In genomic region chr22:46762238-46763050, GRCh38 we compare ENCODE assay signal across 1 cellular context.
A peak's percentile ranks its signal among the peaks of the same experiment; 100 is the strongest.
TF ChIP-seq lines count a peak whose summit lies in the region.

Gene TBC1D22A, plus strand, starts transcription at chr22:46762650. Its CDS starts 137 bp downstream, at chr22:46762787.

TF ChIP-seq in HCT116, 20 proteins besides CTCF, POLR2A, EP300 and RAD21 (continued from another document):
- TF ChIP-seq POLR2AphosphoS5 (IDR thresholded peaks at IDR 0.05; ENCODE audit: low read depth, low read length) (peak; percentile 99), SP1 (IDR thresholded peaks at IDR 0.05; ENCODE audit: low read depth) (peak; percentile 72; the same call in 1 of the 2 replicates), ZFX (IDR thresholded peaks at IDR 0.05) (peak; percentile 80; the same call in 1 of the 2 replicates), SIN3A (IDR thresholded peaks at IDR 0.05; ENCODE audit: low read depth) (peak; percentile 91), MAX (IDR thresholded peaks at IDR 0.05) (peak; percentile 95), YY1 (IDR thresholded peaks at IDR 0.05; ENCODE audit: extremely low read depth, insufficient replicate concordance, low read depth, low read length) (peak; percentile 64), ATF3 (IDR thresholded peaks at IDR 0.05) (no peak), ZBTB33 (IDR thresholded peaks at IDR 0.05; ENCODE audit: extremely low read depth, insufficient replicate concordance, low read length) (peak; percentile 9), REST (IDR thresholded peaks at IDR 0.05; ENCODE audit: low read depth) (no peak)
